ENCODE assay signal across 15 cellular contexts in the genomic region with DNA sequence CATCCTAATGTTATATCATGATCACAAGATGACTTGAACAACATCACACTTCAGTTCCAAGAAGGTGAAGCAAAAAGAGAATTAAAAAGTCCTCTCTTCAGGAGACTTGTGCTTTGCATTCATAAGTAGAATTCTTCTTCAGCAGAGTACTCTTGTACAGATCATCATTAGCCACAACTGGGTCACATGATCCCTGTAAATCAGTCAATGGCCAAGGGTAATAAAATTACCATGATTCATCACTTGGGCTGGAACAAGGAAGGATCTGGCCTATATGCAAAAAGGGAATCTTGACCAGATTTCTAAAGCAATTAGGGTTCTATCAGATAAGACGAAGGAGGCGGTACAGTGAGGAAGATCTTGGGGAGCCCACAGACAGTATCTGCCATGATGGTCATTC.
DNase-seq lines count a peak whose midpoint lies in the region; ATAC-seq, FAIRE-seq and TF ChIP-seq lines count a peak whose summit lies in the region.
"Had no signal": no experiment of that assay in that cellular context is flagged by ENCODE, and none has a peak within 500 bp of the region (broad histone marks: within the 10 kb centered on the region; RNA-seq: fewer than 3 reads in every experiment).

No MANE protein-coding gene starts in this region.

- ATAC-seq in GM19035 (IDR thresholded peaks at IDR 0.05; ENCODE audit: unreplicated experiment), result no peak
- ATAC-seq: activated CD4-positive, CD25-positive, alpha-beta regulatory T cell treated with anti-CD3 and anti-CD28 coated beads, Interleukin-2, amount 50 U/mL, for 24 hours had no signal

- TF ChIP-seq CTCF in bronchial epithelial cell (IDR thresholded peaks at IDR 0.05; ENCODE audit: insufficient read depth, low read length, severe bottlenecking), result no peak

- H3K36me3 ChIP-seq in bronchial epithelial cell (ENCODE audit: control insufficient read depth, insufficient read depth, low read length), result no peaks in the 10 kb centered on the region
- H3K36me3 ChIP-seq: heart right ventricle, transverse colon had no signal

- no peak overlapping the region for H3K4me3 ChIP-seq in bronchial epithelial cell (ENCODE audit: low read depth, low read length)
- H3K4me3 ChIP-seq: coronary artery, heart right ventricle, skin epidermis, transverse colon had no signal

- no peaks in the 10 kb centered on the region for H3K27me3 ChIP-seq in bronchial epithelial cell (ENCODE audit: control insufficient read depth, insufficient read depth, low read length)
- H3K27me3 ChIP-seq: heart right ventricle, transverse colon had no signal

- DNase-seq in NCI-H1417 (lab: John Stamatoyannopoulos, UW) (peak in 2 of 3 experiments; percentile 30 to 39), NCI-H1417 treated with DMSO at 0.1 percent for 48 hours (lab: John Stamatoyannopoulos, UW) (no peak), NCI-H446 treated with DMSO at 0.1 percent for 48 hours (lab: John Stamatoyannopoulos, UW) (peak; percentile 98), bronchial epithelial cell (ENCODE audit: low read depth) (peak; percentile 13), stromal cell of bone marrow (ENCODE audit: low read depth) (peak; percentile 60), DMS114 treated with DMSO at 0.1 percent for 48 hours (lab: John Stamatoyannopoulos, UW; ENCODE audit: unreplicated experiment) (no peak), NAMALWA (ENCODE audit: low spot score) (no peak)
- DNase-seq: activated effector memory CD4-positive, alpha-beta T cell treated with Interleukin-2 at 50 U/mL for 16 hours; NCI-H524 treated with DMSO at 0.1 percent for 48 hours; transverse colon had no signal

- no peak for FAIRE-seq in bronchial epithelial cell (lab: Jason Lieb, UNC)

Comparison
In these comparisons a context has a peak if more than half of its experiments do, and no peak if none do; other contexts are left out.
1. DNase-seq: peak in NCI-H1417 (2 of 3), NCI-H446 treated with DMSO at 0.1 percent for 48 hours (single experiment), bronchial epithelial cell (single experiment) and stromal cell of bone marrow (single experiment); none in NCI-H1417 treated with DMSO at 0.1 percent for 48 hours (single experiment), DMS114 treated with DMSO at 0.1 percent for 48 hours (single experiment) and NAMALWA (single experiment).